17 cellular contexts compared by ENCODE assay signal in genomic region chr1:47659141-47659540, GRCh38.
A peak's percentile ranks its signal among the peaks of the same experiment; 100 is the strongest.
DNase-seq lines count a peak whose midpoint lies in the region; ATAC-seq and TF ChIP-seq lines count a peak whose summit lies in the region.
"Had no signal": no experiment of that assay in that cellular context is flagged by ENCODE, and none has a peak within 500 bp of the region (broad histone marks: within the 10 kb centered on the region; RNA-seq: fewer than 3 reads in every experiment).

No MANE protein-coding gene starts in this region.

- 88% methylated on average over 6 of the region's 6 CpGs for WGBS in sigmoid colon, 2 donors
- WGBS in prostate gland, result 59% methylated on average over 6 of the region's 6 CpGs

- H3K27me3 ChIP-seq in sigmoid colon (no peaks in the 10 kb centered on the region), prostate gland (replicated peaks; ENCODE audit: insufficient read depth) (no peaks in the 10 kb centered on the region)
- H3K27me3 ChIP-seq: right atrium auricular region had no signal

- H3K36me3 ChIP-seq in sigmoid colon, result no peaks in the 10 kb centered on the region
- H3K36me3 ChIP-seq in prostate gland, result no peaks in the 10 kb centered on the region
- H3K36me3 ChIP-seq: right atrium auricular region had no signal

- no peak overlapping the region for H3K4me3 ChIP-seq in sigmoid colon
- no peak overlapping the region for H3K4me3 ChIP-seq in prostate gland
- H3K4me3 ChIP-seq: right atrium auricular region had no signal

- intact Hi-C loops in sigmoid colon (cut with DNase I) (no loop called here), prostate gland (cut with DNase I) (no loop called here)

- TF ChIP-seq CTCF in sigmoid colon (IDR thresholded peaks at IDR 0.05) (no peak), prostate gland (IDR thresholded peaks at IDR 0.05) (no peak)

- H3K27ac ChIP-seq in sigmoid colon (no peak overlapping the region), prostate gland (no peak overlapping the region)
- H3K27ac ChIP-seq: right atrium auricular region had no signal

- TF ChIP-seq POLR2A in sigmoid colon (IDR thresholded peaks at IDR 0.05), result no peak
- TF ChIP-seq POLR2A in prostate gland (IDR thresholded peaks at IDR 0.05), result no peak

- H3K9me3 ChIP-seq in sigmoid colon (no peaks in the 10 kb centered on the region), prostate gland (no peaks in the 10 kb centered on the region)
- H3K9me3 ChIP-seq: right atrium auricular region had no signal

- DNase-seq in DMS79 treated with DMSO at 0.1 percent for 48 hours (lab: John Stamatoyannopoulos, UW), result peak; percentile 48
- peak; percentile 95 for DNase-seq in NCI-H69 (lab: John Stamatoyannopoulos, UW)
- DNase-seq in left kidney (ENCODE audit: low read depth, low spot score), result peak; percentile 61
- peak; percentile 13 for DNase-seq in sigmoid colon
- DNase-seq in prostate gland (ENCODE audit: low spot score), result no peak
- no peak for DNase-seq in GM19238 (ENCODE audit: insufficient read length, low spot score)
- DNase-seq: activated CD4-positive, alpha-beta T cell treated with anti-CD3 and anti-CD28 coated beads for 1 hour; CD4-positive, CD25-positive, alpha-beta regulatory T cell; KG1; NCI-H2107; PC-3; SHP77; stimulated activated CD4-positive, alpha-beta T cell treated with anti-CD3 and anti-CD28 coated beads, Interleukin-15, amount 100 ng/mL, for 24 hours had no signal

- ATAC-seq in HG02610 (IDR thresholded peaks at IDR 0.05; ENCODE audit: unreplicated experiment) (no peak), HG03039 (IDR thresholded peaks at IDR 0.05; ENCODE audit: unreplicated experiment) (no peak)
- ATAC-seq: activated naive CD4-positive, alpha-beta T cell treated with anti-CD3 and anti-CD28 coated beads, Interleukin-2, amount 50 U/mL, for 72 hours; PC-3 had no signal

- H3K4me1 ChIP-seq in sigmoid colon (no peaks in the 10 kb centered on the region), prostate gland (replicated peaks) (no peaks in the 10 kb centered on the region)
- H3K4me1 ChIP-seq: right atrium auricular region had no signal

- TF ChIP-seq EP300 in sigmoid colon (IDR thresholded peaks at IDR 0.05), result no peak

Comparison
In these comparisons a context has a peak if more than half of its experiments do, and no peak if none do; other contexts are left out.
1. DNase-seq: peak in DMS79 treated with DMSO at 0.1 percent for 48 hours (single experiment), NCI-H69 (single experiment), left kidney (single experiment) and sigmoid colon (single experiment); none in prostate gland (single experiment) and GM19238 (single experiment).